Comparison of ENCODE assay signal across 12 cellular contexts in genomic region chr5:40828690-40829661, GRCh38. TPM values are rescaled to one million over a fixed set of nuclear protein-coding genes. Genes with fewer than 3 reads are reported as not detected.
DNase-seq lines count a peak whose midpoint lies in the region; ATAC-seq, FAIRE-seq and TF ChIP-seq lines count a peak whose summit lies in the region.
"Had no signal": no experiment of that assay in that cellular context is flagged by ENCODE, and none has a peak within 500 bp of the region (broad histone marks: within the 10 kb centered on the region; RNA-seq: fewer than 3 reads in every experiment).

No MANE protein-coding gene starts in this region.

- ATAC-seq in HepG2: no peak
- ATAC-seq in right lobe of liver: no peak
- no peak for ATAC-seq in Panc1

- peaks cover 42% of the 10 kb centered on the region for H3K4me1 ChIP-seq in HepG2 (ENCODE audit: insufficient read depth, low read length)
- H3K4me1 ChIP-seq in right lobe of liver: peaks cover 0 to 14% (median 5%) of the 10 kb centered on the region in 4 donors
- H3K4me1 ChIP-seq in Panc1 (ENCODE audit: control insufficient read depth, insufficient read depth, low read length): peaks cover 22% of the 10 kb centered on the region
- H3K4me1 ChIP-seq in suprapubic skin: peaks cover 18% of the 10 kb centered on the region

- no peak overlapping the region for H3K4me2 ChIP-seq in HepG2 (ENCODE audit: low read depth, low read length)
- H3K4me2 ChIP-seq: BLaER1 had no signal

- H3K36me3 ChIP-seq in HepG2 (replicated peaks in 1 of 2; ENCODE audit: control insufficient read depth in 1 of 2, insufficient read depth in 2 of 2, low read length in 2 of 2) (peaks cover 17 to 71% of the 10 kb centered on the region in 2 experiments), right lobe of liver (peaks cover 19 to 77% (median 50%) of the 10 kb centered on the region in 4 donors), Panc1 (ENCODE audit: control insufficient read depth, insufficient read depth, low read length) (peaks cover 60% of the 10 kb centered on the region), suprapubic skin (peaks cover 84% of the 10 kb centered on the region)

- H3K4me3 ChIP-seq in HepG2 (replicated peaks in 1 of 3; ENCODE audit: insufficient read depth in 1 of 3, low read depth in 2 of 3, low read length in 3 of 3) (no peak overlapping the region), right lobe of liver (no peak overlapping the region), Panc1 (ENCODE audit: low read depth in 2 of 2, low read length in 2 of 2) (no peak overlapping the region), suprapubic skin (no peak overlapping the region)
- H3K4me3 ChIP-seq: BLaER1 had no signal

- no peak overlapping the region for H3K4me3 Mint-ChIP-seq in chondrocyte (ENCODE audit: unreplicated experiment)

- no peak for TF ChIP-seq RAD21 in HepG2 (CRISPR knock-in tag; IDR thresholded peaks at IDR 0.05)

- H3K9me3 ChIP-seq in HepG2 (ENCODE audit: low read length) (no peaks in the 10 kb centered on the region), right lobe of liver (no peaks in the 10 kb centered on the region), Panc1 (ENCODE audit: control insufficient read depth, insufficient read depth, low read depth, low read length) (no peaks in the 10 kb centered on the region), suprapubic skin (no peaks in the 10 kb centered on the region)
- H3K9me3 ChIP-seq: BLaER1 had no signal

- TF ChIP-seq POLR2A in HepG2 (IDR thresholded peaks at IDR 0.05; ENCODE audit: insufficient read depth in 1 of 2, low read depth in 2 of 2, low read length in 2 of 2) (peak in 1 of 2 experiments; percentile 57; a peak in 2 of 4 replicates), right lobe of liver (IDR thresholded peaks at IDR 0.05) (no peak), suprapubic skin (IDR thresholded peaks at IDR 0.05) (no peak)

- peaks cover 60% of the 10 kb centered on the region for H3K36me3 Mint-ChIP-seq in chondrocyte (ENCODE audit: low read depth)

- 96% methylated on average over 3 of the region's 3 CpGs for WGBS in HepG2 (ENCODE audit: low lambda C conversion rate)
- 93% methylated on average over 3 of the region's 3 CpGs for WGBS in right lobe of liver (ENCODE audit: insufficient coverage, low coverage, low lambda C conversion rate, missing lambda C conversion rate)
- WGBS in suprapubic skin: 91% methylated on average over 3 of the region's 3 CpGs

- H3K9me3 Mint-ChIP-seq in chondrocyte (ENCODE audit: low read depth): no peaks in the 10 kb centered on the region

- POLR2A ChIA-PET in HepG2 (lab: Yijun Ruan, JAX): interaction anchor here (1.7 kb wide), 1 partner anchor 30 kb away, joined by 11 read pairs; the partner anchor contains the start of gene PRKAA1
- POLR2A ChIA-PET in Panc1 (lab: Charles Lee): no interaction called here

- TF ChIP-seq CTCF in HepG2 (CRISPR knock-in tag; IDR thresholded peaks at IDR 0.05) (no peak), right lobe of liver (IDR thresholded peaks at IDR 0.05) (no peak), Panc1 (IDR thresholded peaks at IDR 0.05) (no peak), chondrocyte (IDR thresholded peaks at IDR 0.05) (no peak), suprapubic skin (IDR thresholded peaks at IDR 0.05) (no peak)

- TF ChIP-seq EP300 in HepG2 (IDR thresholded peaks at IDR 0.05; ENCODE audit: low read depth in 2 of 2, low read length in 2 of 2) (no peak), HepG2 (CRISPR knock-in tag; IDR thresholded peaks at IDR 0.05; ENCODE audit: borderline replicate concordance) (no peak), suprapubic skin (IDR thresholded peaks at IDR 0.05) (no peak)

- peaks cover 64% of the 10 kb centered on the region for H4K20me1 ChIP-seq in HepG2 (ENCODE audit: insufficient read depth, low read length)

- peaks cover 34% of the 10 kb centered on the region for H3K4me1 Mint-ChIP-seq in chondrocyte (ENCODE audit: low read depth)

- BruUV-seq in HepG2 (replicated peaks; lab: Mats Ljungman, UMichigan) (TSS peak; percentile 0), Panc1 (replicated peaks; lab: Mats Ljungman, UMichigan) (TSS peak; percentile 0)

- intact Hi-C loops in HepG2 (cut with micrococcal nuclease; ENCODE audit: unreplicated experiment): no loop called here
- intact Hi-C loops in right lobe of liver (cut with DNase I): no loop called here
- intact Hi-C loops in Panc1 (cut with micrococcal nuclease; ENCODE audit: unreplicated experiment): no loop called here

- H3K27ac Mint-ChIP-seq in chondrocyte (ENCODE audit: unreplicated experiment): peak overlapping the region; percentile 71

- H3K27me3 Mint-ChIP-seq in chondrocyte (ENCODE audit: low read depth): no peaks in the 10 kb centered on the region

- H3K27ac ChIP-seq in HepG2 (ENCODE audit: extremely low read length, insufficient read depth, low read length) (peak overlapping the region; percentile 0), right lobe of liver (no peak overlapping the region), Panc1 (ENCODE audit: low read length) (no peak overlapping the region; the same call in 1 of the 2 replicates), suprapubic skin (no peak overlapping the region)
- H3K27ac ChIP-seq: BLaER1 had no signal

- no peak for FAIRE-seq in HepG2 (lab: Jason Lieb, UNC)
- FAIRE-seq: frontal cortex had no signal

- in situ Hi-C loops in HepG2 (cut with HindIII; ENCODE audit: extremely low pct_ligation_motif_present, low pct_unique_long_range_greater_than_20kb): no loop called here
- in situ Hi-C loops in Panc1 (cut with HindIII; ENCODE audit: low pct_unique_long_range_greater_than_20kb, low sequenced_read_pairs): no loop called here

- H3K9ac ChIP-seq in HepG2 (ENCODE audit: insufficient read depth, low read depth, low read length): no peak overlapping the region
- H3K9ac ChIP-seq: BLaER1 had no signal

- H3K27me3 ChIP-seq in HepG2 (ENCODE audit: control insufficient read depth in 1 of 2, insufficient read depth in 2 of 2, low read length in 2 of 2): no peaks in the 10 kb centered on the region
- H3K27me3 ChIP-seq in right lobe of liver: no peaks in the 10 kb centered on the region
- no peaks in the 10 kb centered on the region for H3K27me3 ChIP-seq in Panc1 (ENCODE audit: control insufficient read depth, insufficient read depth, low read length)
- no peaks in the 10 kb centered on the region for H3K27me3 ChIP-seq in suprapubic skin
- H3K27me3 ChIP-seq: BLaER1 had no signal

- no peak for DNase-seq in HepG2 (ENCODE audit: low spot score)
- DNase-seq in right lobe of liver: no peak
- no peak for DNase-seq in Panc1 (ENCODE audit: low read depth, low spot score)
- no peak for DNase-seq in chondrocyte (ENCODE audit: low spot score)
- DNase-seq in activated effector memory CD4-positive, alpha-beta T cell treated with anti-CD3 and anti-CD28 coated beads, Interleukin-2, amount 50 U/mL, for 16 hours: no peak
- no peak for DNase-seq in MV-4-11 (lab: John Stamatoyannopoulos, UW)
- DNase-seq in suprapubic skin (ENCODE audit: low spot score in 2 of 2): no peak
- no peak for DNase-seq in GF-D8 (lab: John Stamatoyannopoulos, UW)
- DNase-seq: GOT3, Kasumi-1 had no signal

- peaks cover 17% of the 10 kb centered on the region for H3K79me2 ChIP-seq in HepG2 (ENCODE audit: insufficient read depth, low read length)

- no peak overlapping the region for H2AFZ ChIP-seq in HepG2 (ENCODE audit: low read length)

- CTCF ChIA-PET in HepG2 (lab: Yijun Ruan, JAX; ENCODE audit: low intra/inter-chr PET ratio, low total read pairs): no interaction called here
- CTCF ChIA-PET in Panc1 (lab: Charles Lee): interaction anchor here (0.6 kb wide), 1 partner anchor 652 kb away, joined by 9 read pairs; no protein-coding TSS in a partner anchor

RNA-seq across cellular contexts. Expression of gene RPL37, which starts 6.0 kb away (rescaled TPM):
- total RNA-seq in HepG2 (2016; rRNA removed; fragmentation: Illumina TruSeq; extraction: Trizol) (1,981 and 2,192 TPM in 2 replicates), right lobe of liver (100 to 1,000 TPM in 4 of 6 experiments, 10 to 100 TPM in 2; 36.5 to 472 (median 400) TPM), Panc1 (2021; ENCODE audit: unreplicated experiment) (916 TPM), chondrocyte (714 to 807 TPM (median 721 TPM) in 3 replicates), suprapubic skin (100 to 1,000 TPM; 242 to 737 (median 403) TPM)
- 3,324 and 3,542 TPM in 2 replicates for total RNA-seq in HepG2 (2016; cell fraction: cytosol; rRNA removed; fragmentation: Illumina TruSeq; extraction: Trizol; ENCODE audit: low read depth)
- 1,946 and 2,347 TPM in 2 replicates for total RNA-seq in HepG2 (2016; cell fraction: insoluble cytoplasmic fraction; rRNA removed; fragmentation: Illumina TruSeq; extraction: Trizol)
- total RNA-seq in HepG2 (2016; cell fraction: membrane; rRNA removed; fragmentation: Illumina TruSeq; extraction: Trizol): 4,900 and 5,247 TPM in 2 replicates
- 696 and 786 TPM in 2 replicates for total RNA-seq in HepG2 (2016; cell fraction: nucleus; rRNA removed; fragmentation: Illumina TruSeq; extraction: Trizol)
- polyA plus RNA-seq in HepG2 (2011; rRNA removed): 3,367 and 3,734 TPM in 2 replicates
- polyA plus RNA-seq in HepG2 (2011; cell fraction: cytosol; rRNA removed): 216 and 299 TPM in 2 replicates
- 168 and 341 TPM in 2 replicates for polyA plus RNA-seq in HepG2 (2011; cell fraction: nucleus; rRNA removed)
- 2,075 and 2,920 TPM in 2 replicates for polyA plus RNA-seq in HepG2 (2012)
- polyA plus RNA-seq in HepG2 (2016; cell fraction: cytosol; fragmentation: Illumina TruSeq; extraction: Trizol; ENCODE audit: low read depth): 4,668 and 5,281 TPM in 2 replicates
- 2,672 and 2,701 TPM in 2 replicates for polyA plus RNA-seq in HepG2 (2016; cell fraction: insoluble cytoplasmic fraction; fragmentation: Illumina TruSeq; extraction: Trizol; ENCODE audit: low read depth)
- polyA plus RNA-seq in HepG2 (2016; cell fraction: membrane; fragmentation: Illumina TruSeq; extraction: Trizol; ENCODE audit: low read depth): 6,074 and 6,302 TPM in 2 replicates
- 1,552 and 1,570 TPM in 2 replicates for polyA plus RNA-seq in HepG2 (2016; cell fraction: nucleus; fragmentation: Illumina TruSeq; extraction: Trizol; ENCODE audit: insufficient read depth, low read depth)
- 352 and 1,422 TPM in 2 replicates for polyA minus RNA-seq in HepG2 (2011; rRNA and poly(A)+ RNA removed; ENCODE audit: low replicate concordance)
- 513 and 618 TPM in 2 replicates for polyA minus RNA-seq in HepG2 (2011; cell fraction: cytosol; rRNA and poly(A)+ RNA removed)
- 284 and 353 TPM in 2 replicates for polyA minus RNA-seq in HepG2 (2011; cell fraction: nucleus; rRNA and poly(A)+ RNA removed)
- polyA plus RNA-seq in Panc1 (2012; ENCODE audit: insufficient read length): 2,029 TPM

RNA-seq across cellular contexts. Expression of gene CARD6, which starts 12.2 kb away (rescaled TPM):
- total RNA-seq in HepG2 (2016; rRNA removed; fragmentation: Illumina TruSeq; extraction: Trizol): 1.4 TPM in 2 replicates
- 0.71 and 1.1 TPM in 2 replicates for total RNA-seq in HepG2 (2016; cell fraction: cytosol; rRNA removed; fragmentation: Illumina TruSeq; extraction: Trizol; ENCODE audit: low read depth)
- total RNA-seq in HepG2 (2016; cell fraction: insoluble cytoplasmic fraction; rRNA removed; fragmentation: Illumina TruSeq; extraction: Trizol): 1.2 and 1.6 TPM in 2 replicates
- total RNA-seq in HepG2 (2016; cell fraction: membrane; rRNA removed; fragmentation: Illumina TruSeq; extraction: Trizol): 1.1 and 1.6 TPM in 2 replicates
- 0.56 and 1.2 TPM in 2 replicates for total RNA-seq in HepG2 (2016; cell fraction: nucleus; rRNA removed; fragmentation: Illumina TruSeq; extraction: Trizol)
- 0.33 and 0.39 TPM in 2 replicates for polyA plus RNA-seq in HepG2 (2011; rRNA removed)
- 0.16 and 0.31 TPM in 2 replicates for polyA plus RNA-seq in HepG2 (2011; cell fraction: cytosol; rRNA removed)
- 0.08 and 0.24 TPM in 2 replicates for polyA plus RNA-seq in HepG2 (2011; cell fraction: nucleus; rRNA removed)
- 0.43 and 0.58 TPM in 2 replicates for polyA plus RNA-seq in HepG2 (2012)
- polyA plus RNA-seq in HepG2 (2016; cell fraction: cytosol; fragmentation: Illumina TruSeq; extraction: Trizol; ENCODE audit: low read depth): 0.05 TPM in 1 of 2 replicates, not detected in the other
- polyA plus RNA-seq in HepG2 (2016; cell fraction: insoluble cytoplasmic fraction; fragmentation: Illumina TruSeq; extraction: Trizol; ENCODE audit: low read depth): 0.73 and 1.0 TPM in 2 replicates
- polyA plus RNA-seq in HepG2 (2016; cell fraction: membrane; fragmentation: Illumina TruSeq; extraction: Trizol; ENCODE audit: low read depth): 0.08 and 0.15 TPM in 2 replicates
- polyA plus RNA-seq in HepG2 (2016; cell fraction: nucleus; fragmentation: Illumina TruSeq; extraction: Trizol; ENCODE audit: insufficient read depth, low read depth): 0.66 and 0.81 TPM in 2 replicates
- polyA minus RNA-seq in HepG2 (2011; rRNA and poly(A)+ RNA removed; ENCODE audit: low replicate concordance): 0.26 and 9.3 TPM in 2 replicates
- polyA minus RNA-seq in HepG2 (2011; cell fraction: cytosol; rRNA and poly(A)+ RNA removed): 0.20 TPM in 1 of 2 replicates, not detected in the other
- polyA minus RNA-seq in HepG2 (2011; cell fraction: nucleus; rRNA and poly(A)+ RNA removed): 0.26 and 0.62 TPM in 2 replicates
- total RNA-seq in right lobe of liver: 1 to 10 TPM; 3.0 to 6.2 (median 3.3) TPM
- total RNA-seq in Panc1 (2021; ENCODE audit: unreplicated experiment): 0.49 TPM
- polyA plus RNA-seq in Panc1 (2012; ENCODE audit: insufficient read length): 0.05 TPM
- 0.36 to 0.72 TPM (median 0.53 TPM) in 3 replicates for total RNA-seq in chondrocyte
- 1 to 10 TPM; 3.9 to 8.7 (median 7.3) TPM for total RNA-seq in suprapubic skin

RNA-seq across cellular contexts. Expression of gene PRKAA1, which starts 30.8 kb away (rescaled TPM):
- 58.0 and 78.7 TPM in 2 replicates for total RNA-seq in HepG2 (2016; rRNA removed; fragmentation: Illumina TruSeq; extraction: Trizol)
- total RNA-seq in HepG2 (2016; cell fraction: cytosol; rRNA removed; fragmentation: Illumina TruSeq; extraction: Trizol; ENCODE audit: low read depth): 31.0 and 34.0 TPM in 2 replicates
- total RNA-seq in HepG2 (2016; cell fraction: insoluble cytoplasmic fraction; rRNA removed; fragmentation: Illumina TruSeq; extraction: Trizol): 56.3 and 76.7 TPM in 2 replicates
- total RNA-seq in HepG2 (2016; cell fraction: membrane; rRNA removed; fragmentation: Illumina TruSeq; extraction: Trizol): 28.2 and 36.2 TPM in 2 replicates
- 48.6 and 60.5 TPM in 2 replicates for total RNA-seq in HepG2 (2016; cell fraction: nucleus; rRNA removed; fragmentation: Illumina TruSeq; extraction: Trizol)
- 29.0 and 36.6 TPM in 2 replicates for polyA plus RNA-seq in HepG2 (2011; rRNA removed)
- 10.5 and 18.5 TPM in 2 replicates for polyA plus RNA-seq in HepG2 (2011; cell fraction: cytosol; rRNA removed)
- polyA plus RNA-seq in HepG2 (2011; cell fraction: nucleus; rRNA removed): 38.2 and 50.6 TPM in 2 replicates
- 39.5 and 51.9 TPM in 2 replicates for polyA plus RNA-seq in HepG2 (2012)
- 1.4 and 1.5 TPM in 2 replicates for polyA plus RNA-seq in HepG2 (2016; cell fraction: cytosol; fragmentation: Illumina TruSeq; extraction: Trizol; ENCODE audit: low read depth)
- 32.4 and 34.1 TPM in 2 replicates for polyA plus RNA-seq in HepG2 (2016; cell fraction: insoluble cytoplasmic fraction; fragmentation: Illumina TruSeq; extraction: Trizol; ENCODE audit: low read depth)
- 3.2 and 4.1 TPM in 2 replicates for polyA plus RNA-seq in HepG2 (2016; cell fraction: membrane; fragmentation: Illumina TruSeq; extraction: Trizol; ENCODE audit: low read depth)
- 61.0 and 74.0 TPM in 2 replicates for polyA plus RNA-seq in HepG2 (2016; cell fraction: nucleus; fragmentation: Illumina TruSeq; extraction: Trizol; ENCODE audit: insufficient read depth, low read depth)
- 12.8 and 19.6 TPM in 2 replicates for polyA minus RNA-seq in HepG2 (2011; rRNA and poly(A)+ RNA removed; ENCODE audit: low replicate concordance)
- 42.8 and 49.6 TPM in 2 replicates for polyA minus RNA-seq in HepG2 (2011; cell fraction: cytosol; rRNA and poly(A)+ RNA removed)
- polyA minus RNA-seq in HepG2 (2011; cell fraction: nucleus; rRNA and poly(A)+ RNA removed): 88.8 and 97.3 TPM in 2 replicates
- total RNA-seq in right lobe of liver: 10 to 100 TPM; 36.7 to 82.4 (median 69.9) TPM
- total RNA-seq in Panc1 (2021; ENCODE audit: unreplicated experiment): 75.8 TPM
- 36.6 TPM for polyA plus RNA-seq in Panc1 (2012; ENCODE audit: insufficient read length)
- total RNA-seq in chondrocyte: 67.8 to 71.3 TPM (median 70.8 TPM) in 3 replicates
- total RNA-seq in suprapubic skin: 100 to 1,000 TPM in 1 of 4 donors, 10 to 100 TPM in 3; 37.8 to 118 (median 53.5) TPM
